ENCODE assay signal across 23 cellular contexts in genomic region chr4:16758206-16758605, GRCh38.
DNase-seq lines count a peak whose midpoint lies in the region; ATAC-seq, FAIRE-seq and TF ChIP-seq lines count a peak whose summit lies in the region.
"Had no signal": no experiment of that assay in that cellular context is flagged by ENCODE, and none has a peak within 500 bp of the region (broad histone marks: within the 10 kb centered on the region; RNA-seq: fewer than 3 reads in every experiment).

No MANE protein-coding gene starts in this region.

- H3K27ac ChIP-seq in SK-N-SH (ENCODE audit: low read depth in 2 of 2, low read length in 1 of 2): peak overlapping the region in 1 of 2 experiments; percentile 74; a peak in 1 of 4 replicates
- no peak overlapping the region for H3K27ac ChIP-seq in trophoblast cell (ENCODE audit: low read depth, low read length)
- H3K27ac ChIP-seq: 22Rv1, BLaER1, C4-2B had no signal

- peak overlapping the region in 4 of 5 experiments; percentile 19 to 95 (median 66) for H3K27ac Mint-ChIP-seq in brain
- H3K27ac Mint-ChIP-seq in activated naive CD4-positive, alpha-beta T cell treated with anti-CD3 and anti-CD28 coated beads for 36 hours: no peak overlapping the region
- H3K27ac Mint-ChIP-seq: B cell; CD4-positive, CD25-positive, alpha-beta regulatory T cell; CD8-positive, alpha-beta T cell had no signal

- no peak overlapping the region for H4K12ac ChIP-seq in trophoblast cell (ENCODE audit: low read depth, low read length)

- H3K4me2 ChIP-seq in SK-N-SH: no peak overlapping the region
- no peak overlapping the region for H3K4me2 ChIP-seq in trophoblast cell (ENCODE audit: low read length)
- H3K4me2 ChIP-seq: BLaER1 had no signal

- no peak overlapping the region for H2BK12ac ChIP-seq in trophoblast cell (ENCODE audit: low read length)

- WGBS in SK-N-SH (ENCODE audit: low lambda C conversion rate): 86% methylated on average over 1 of the region's 1 CpG
- WGBS in trophoblast cell (ENCODE audit: extremely low coverage, insufficient coverage, insufficient read length): no CpG with 5 or more reads among the region's 1 CpG

- H3K14ac ChIP-seq in trophoblast cell (ENCODE audit: low read length): no peak overlapping the region

- H4K20me1 ChIP-seq in SK-N-SH (ENCODE audit: insufficient read depth): no peaks in the 10 kb centered on the region
- H4K20me1 ChIP-seq: BLaER1 had no signal

- no peak for FAIRE-seq in HTR-8/SVneo (lab: Jason Lieb, UNC)
- FAIRE-seq: A204.1, D721Med, GM12891, GM18507, H54 had no signal

- no peak overlapping the region for H2BK120ac ChIP-seq in trophoblast cell (ENCODE audit: insufficient read depth, low read length, poor library complexity)

- no peak for TF ChIP-seq RAD21 in SK-N-SH (IDR thresholded peaks at IDR 0.05; ENCODE audit: low read length)

- DNase-seq in SK-N-SH: no peak
- peak; percentile 11 to 59 for DNase-seq in trophoblast cell
- DNase-seq in activated naive CD4-positive, alpha-beta T cell treated with anti-CD3 and anti-CD28 coated beads for 36 hours: no peak
- no peak for DNase-seq in stimulated activated CD4-positive, alpha-beta T cell treated with anti-CD3 and anti-CD28 coated beads, Interleukin-15, amount 100 ng/mL, for 24 hours
- no peak for DNase-seq in HTR-8/SVneo (ENCODE audit: insufficient read length, low spot score)
- DNase-seq: CD4-positive, CD25-positive, alpha-beta regulatory T cell; CD8-positive, alpha-beta T cell; DMS 273 treated with DMSO at 0.1 percent for 48 hours; DMS79; GF-D8; GOT3 had no signal

- no peaks in the 10 kb centered on the region for H3K36me3 ChIP-seq in SK-N-SH (replicated peaks in 1 of 2; ENCODE audit: control insufficient read depth in 1 of 2, insufficient read depth in 2 of 2, low read length in 1 of 2)
- no peaks in the 10 kb centered on the region for H3K36me3 ChIP-seq in trophoblast cell (ENCODE audit: control insufficient read depth in 1 of 2, insufficient read depth in 2 of 2, low read length in 2 of 2)
- H3K36me3 ChIP-seq: BLaER1, HAP-1 had no signal

- no peak overlapping the region for H2BK5ac ChIP-seq in trophoblast cell (ENCODE audit: low read depth, low read length, poor library complexity)

- H3K9me2 ChIP-seq in SK-N-SH: no peaks in the 10 kb centered on the region

- H3K9me3 ChIP-seq in SK-N-SH (no peaks in the 10 kb centered on the region), trophoblast cell (ENCODE audit: insufficient read depth, low read depth, low read length) (peaks cover 2% of the 10 kb centered on the region)
- H3K9me3 ChIP-seq: BLaER1, HAP-1 had no signal

- no peak overlapping the region for H3K23ac ChIP-seq in trophoblast cell (ENCODE audit: low read length)

- peaks cover 8% of the 10 kb centered on the region for H3F3A ChIP-seq in SK-N-SH (replicated peaks; ENCODE audit: insufficient read depth)

- H3K4me1 Mint-ChIP-seq in brain: peaks cover 66% of the 10 kb centered on the region
- H3K4me1 Mint-ChIP-seq in activated naive CD4-positive, alpha-beta T cell treated with anti-CD3 and anti-CD28 coated beads for 36 hours (ENCODE audit: low read depth): no peaks in the 10 kb centered on the region
- H3K4me1 Mint-ChIP-seq: B cell; CD4-positive, CD25-positive, alpha-beta regulatory T cell had no signal

- intact Hi-C loops in activated naive CD4-positive, alpha-beta T cell treated with anti-CD3 and anti-CD28 coated beads for 36 hours (cut with micrococcal nuclease): no loop called here

- H3K4me3 ChIP-seq in SK-N-SH (ENCODE audit: low read depth in 2 of 2, low read length in 1 of 2): no peak overlapping the region
- H3K4me3 ChIP-seq in trophoblast cell (ENCODE audit: low read depth, low read length): no peak overlapping the region
- H3K4me3 ChIP-seq: BLaER1, HAP-1 had no signal

- no peaks in the 10 kb centered on the region for H3K9me3 Mint-ChIP-seq in brain
- H3K9me3 Mint-ChIP-seq in activated naive CD4-positive, alpha-beta T cell treated with anti-CD3 and anti-CD28 coated beads for 36 hours: no peaks in the 10 kb centered on the region
- H3K9me3 Mint-ChIP-seq: CD4-positive, CD25-positive, alpha-beta regulatory T cell; CD8-positive, alpha-beta T cell had no signal

- POLR2A ChIA-PET in SK-N-SH (lab: Yijun Ruan, JAX): no interaction called here

- peaks cover 4% of the 10 kb centered on the region for H3K36me3 Mint-ChIP-seq in brain
- no peaks in the 10 kb centered on the region for H3K36me3 Mint-ChIP-seq in activated naive CD4-positive, alpha-beta T cell treated with anti-CD3 and anti-CD28 coated beads for 36 hours (ENCODE audit: low read depth)
- H3K36me3 Mint-ChIP-seq: CD4-positive, CD25-positive, alpha-beta regulatory T cell; CD8-positive, alpha-beta T cell had no signal

- no peaks in the 10 kb centered on the region for H3K27me3 Mint-ChIP-seq in brain
- no peaks in the 10 kb centered on the region for H3K27me3 Mint-ChIP-seq in activated naive CD4-positive, alpha-beta T cell treated with anti-CD3 and anti-CD28 coated beads for 36 hours (ENCODE audit: low read depth)
- H3K27me3 Mint-ChIP-seq: B cell had no signal

- no peak overlapping the region for H2AFZ ChIP-seq in SK-N-SH (ENCODE audit: low read depth)
- no peak overlapping the region for H2AFZ ChIP-seq in trophoblast cell (ENCODE audit: insufficient read depth, low read length, poor library complexity)

- H3K18ac ChIP-seq in trophoblast cell (ENCODE audit: low read length): no peak overlapping the region

- H3K4ac ChIP-seq in trophoblast cell (ENCODE audit: low read depth, low read length): no peak overlapping the region

- H2AK5ac ChIP-seq in trophoblast cell (ENCODE audit: low read length): no peak overlapping the region

- no peak overlapping the region for H4K91ac ChIP-seq in trophoblast cell (ENCODE audit: low read depth, low read length)

- no peaks in the 10 kb centered on the region for H3K79me1 ChIP-seq in trophoblast cell (ENCODE audit: low read length)

- H3K27me3 ChIP-seq in SK-N-SH (ENCODE audit: insufficient read depth) (no peaks in the 10 kb centered on the region), trophoblast cell (ENCODE audit: insufficient read depth, low read length) (no peaks in the 10 kb centered on the region)
- H3K27me3 ChIP-seq: BLaER1 had no signal

- H4K8ac ChIP-seq in trophoblast cell (ENCODE audit: low read depth, low read length): no peak overlapping the region

- peaks cover 6 to 29% of the 10 kb centered on the region in 2 experiments for H3K4me1 ChIP-seq in SK-N-SH (ENCODE audit: control insufficient read depth in 1 of 2, insufficient read depth in 2 of 2, low read depth in 1 of 2, low read length in 1 of 2)
- peaks cover 0 to 3% of the 10 kb centered on the region in 2 experiments for H3K4me1 ChIP-seq in trophoblast cell (ENCODE audit: control insufficient read depth in 1 of 2, insufficient read depth in 2 of 2, low read length in 2 of 2)
- H3K4me1 ChIP-seq: BLaER1, HAP-1 had no signal

- H3K79me2 ChIP-seq in SK-N-SH (ENCODE audit: insufficient read depth): no peaks in the 10 kb centered on the region
- H3K79me2 ChIP-seq in trophoblast cell (ENCODE audit: control insufficient read depth, insufficient read depth, low read length, poor library complexity): no peaks in the 10 kb centered on the region

- H3K4me3 Mint-ChIP-seq in brain: no peak overlapping the region
- no peak overlapping the region for H3K4me3 Mint-ChIP-seq in activated naive CD4-positive, alpha-beta T cell treated with anti-CD3 and anti-CD28 coated beads for 36 hours
- H3K4me3 Mint-ChIP-seq: B cell; CD4-positive, CD25-positive, alpha-beta regulatory T cell; CD8-positive, alpha-beta T cell had no signal

- CTCF ChIA-PET in SK-N-SH (lab: Yijun Ruan, JAX): no interaction called here
- CTCF ChIA-PET in activated naive CD4-positive, alpha-beta T cell treated with anti-CD3 and anti-CD28 coated beads for 36 hours (lab: Charles Lee): no interaction called here

- TF ChIP-seq EP300 in SK-N-SH (IDR thresholded peaks at IDR 0.05; ENCODE audit: borderline replicate concordance in 1 of 2, low read depth in 1 of 2, low read length in 1 of 2): no peak

- no peak; the same call in 2 of the 3 replicates for ATAC-seq in SK-N-SH treated with all-trans-retinoic acid at 6 μM for 48 hours
- ATAC-seq: CD8-positive, alpha-beta T cell had no signal

- TF ChIP-seq CTCF in SK-N-SH (IDR thresholded peaks at IDR 0.05): no peak
- no peak for TF ChIP-seq CTCF in brain (conservative IDR thresholded peaks at IDR 0.05)

- H3K9ac ChIP-seq in SK-N-SH: no peak overlapping the region
- H3K9ac ChIP-seq in trophoblast cell (ENCODE audit: low read length): no peak overlapping the region
- H3K9ac ChIP-seq: BLaER1 had no signal

TF ChIP-seq in SK-N-SH, 30 proteins besides CTCF, POLR2A, EP300 and RAD21 (continues in another document):
- TF ChIP-seq SIN3A (IDR thresholded peaks at IDR 0.05; ENCODE audit: borderline replicate concordance, low read depth, low read length): no peak
- TF ChIP-seq RFX5 (IDR thresholded peaks at IDR 0.05; ENCODE audit: low read length): no peak
- TF ChIP-seq POLR2AphosphoS5 (IDR thresholded peaks at IDR 0.05; ENCODE audit: low read depth, low read length): no peak
- TF ChIP-seq, protein P1, sequence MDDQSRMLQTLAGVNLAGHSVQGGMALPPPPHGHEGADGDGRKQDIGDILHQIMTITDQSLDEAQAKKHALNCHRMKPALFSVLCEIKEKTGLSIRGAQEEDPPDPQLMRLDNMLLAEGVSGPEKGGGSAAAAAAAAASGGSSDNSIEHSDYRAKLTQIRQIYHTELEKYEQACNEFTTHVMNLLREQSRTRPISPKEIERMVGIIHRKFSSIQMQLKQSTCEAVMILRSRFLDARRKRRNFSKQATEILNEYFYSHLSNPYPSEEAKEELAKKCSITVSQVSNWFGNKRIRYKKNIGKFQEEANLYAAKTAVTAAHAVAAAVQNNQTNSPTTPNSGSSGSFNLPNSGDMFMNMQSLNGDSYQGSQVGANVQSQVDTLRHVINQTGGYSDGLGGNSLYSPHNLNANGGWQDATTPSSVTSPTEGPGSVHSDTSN (IDR thresholded peaks at IDR 0.05): peak; percentile 62
- TF ChIP-seq GATA2 (CRISPR knock-in tag; IDR thresholded peaks at IDR 0.05): no peak

TF ChIP-seq in SK-N-SH treated with all-trans-retinoic acid at 6 μM for 48 hours, 23 proteins besides CTCF, POLR2A, EP300 and RAD21 (continues in another document):
- no peak for TF ChIP-seq ESRRG (CRISPR knock-in tag; IDR thresholded peaks at IDR 0.05)
- no peak for TF ChIP-seq ZFP30 (CRISPR knock-in tag; IDR thresholded peaks at IDR 0.05)
- no peak for TF ChIP-seq ISL1 (CRISPR knock-in tag; IDR thresholded peaks at IDR 0.05)
- no peak for TF ChIP-seq ZFP3 (CRISPR knock-in tag; IDR thresholded peaks at IDR 0.05)
- no peak for TF ChIP-seq PPARA (CRISPR knock-in tag; IDR thresholded peaks at IDR 0.05; ENCODE audit: borderline replicate concordance)
- no peak for TF ChIP-seq BACH2 (CRISPR knock-in tag; IDR thresholded peaks at IDR 0.05; ENCODE audit: borderline replicate concordance)
- TF ChIP-seq ZC3H10 (CRISPR knock-in tag; IDR thresholded peaks at IDR 0.05): no peak
- no peak for TF ChIP-seq ZNF8 (CRISPR knock-in tag; IDR thresholded peaks at IDR 0.05)
- no peak for TF ChIP-seq TOX (CRISPR knock-in tag; IDR thresholded peaks at IDR 0.05; ENCODE audit: borderline replicate concordance)
- no peak for TF ChIP-seq CSDC2 (CRISPR knock-in tag; IDR thresholded peaks at IDR 0.05)

Comparison
In these comparisons a context has a peak if more than half of its experiments do, and no peak if none do; other contexts are left out.
1. DNase-seq: peak in trophoblast cell (2 of 2); none in SK-N-SH (single experiment), activated naive CD4-positive, alpha-beta T cell treated with anti-CD3 and anti-CD28 coated beads for 36 hours (single experiment), stimulated activated CD4-positive, alpha-beta T cell treated with anti-CD3 and anti-CD28 coated beads, Interleukin-15, amount 100 ng/mL, for 24 hours (single experiment) and HTR-8/SVneo (single experiment).